In the genomic region with DNA sequence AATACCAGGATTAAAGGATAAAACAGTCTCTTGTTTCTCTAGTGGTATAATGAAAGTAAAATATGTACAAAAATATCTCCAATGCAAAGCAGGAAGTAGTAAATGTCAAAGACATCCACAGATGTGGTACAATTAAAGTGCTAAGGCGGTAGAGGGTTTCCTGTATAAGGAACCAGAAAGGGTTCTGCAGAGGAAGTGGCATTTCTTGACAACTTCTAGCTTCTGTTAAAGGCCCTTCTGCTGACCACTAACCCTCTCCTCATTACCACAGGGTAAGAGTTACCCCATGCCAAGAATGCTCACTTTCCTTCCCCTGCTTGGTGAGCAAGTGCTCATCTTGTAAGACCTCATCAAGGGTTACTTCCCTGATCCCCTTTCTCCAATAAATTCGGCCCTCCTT, we compare ENCODE assay signal across 12 cellular contexts.
DNase-seq lines count a peak whose midpoint lies in the region; ATAC-seq, FAIRE-seq and TF ChIP-seq lines count a peak whose summit lies in the region.
"Had no signal": no experiment of that assay in that cellular context is flagged by ENCODE, and none has a peak within 500 bp of the region (broad histone marks: within the 10 kb centered on the region; RNA-seq: fewer than 3 reads in every experiment).

No MANE protein-coding gene starts in this region.

- H3K27me3 ChIP-seq in right lobe of liver, result no peaks in the 10 kb centered on the region
- H3K27me3 ChIP-seq in HepG2 (ENCODE audit: control insufficient read depth in 1 of 2, insufficient read depth in 2 of 2, low read length in 2 of 2), result no peaks in the 10 kb centered on the region
- no peaks in the 10 kb centered on the region for H3K27me3 ChIP-seq in testis
- H3K27me3 ChIP-seq in brain microvascular endothelial cell (replicated peaks), result no peaks in the 10 kb centered on the region
- H3K27me3 ChIP-seq: esophagus muscularis mucosa, MG63, ovary had no signal

- in situ Hi-C loops in HepG2 (cut with HindIII; ENCODE audit: extremely low pct_ligation_motif_present, low pct_unique_long_range_greater_than_20kb) (no loop called here), brain microvascular endothelial cell (cut with HindIII; ENCODE audit: low pct_ligation_motif_present, low sequenced_read_pairs) (no loop called here)

- DNase-seq in right lobe of liver, result no peak
- no peak for DNase-seq in HepG2 (ENCODE audit: low spot score)
- peak; percentile 95 for DNase-seq in NB4 (ENCODE audit: low read depth)
- peak; percentile 5 for DNase-seq in activated gamma-delta T cell treated with anti-CD3 and anti-CD28 coated beads, Interleukin-2, amount 50 U/mL, for 16 hours (ENCODE audit: low read depth)
- DNase-seq in NCI-H1105 treated with DMSO at 0.1 percent for 48 hours (lab: John Stamatoyannopoulos, UW), result no peak
- DNase-seq in testis, result no peak
- DNase-seq in brain microvascular endothelial cell, result no peak
- DNase-seq in RCC 7860 (ENCODE audit: low spot score), result no peak
- DNase-seq: MG63, ovary had no signal

- no peaks in the 10 kb centered on the region for H4K20me1 ChIP-seq in HepG2 (ENCODE audit: insufficient read depth, low read length)

- no peak overlapping the region for H3K27ac ChIP-seq in right lobe of liver
- H3K27ac ChIP-seq in HepG2 (ENCODE audit: extremely low read length, insufficient read depth, low read length), result no peak overlapping the region
- no peak overlapping the region for H3K27ac ChIP-seq in testis
- no peak overlapping the region for H3K27ac ChIP-seq in brain microvascular endothelial cell
- H3K27ac ChIP-seq: esophagus muscularis mucosa had no signal

- CTCF ChIA-PET in HepG2 (lab: Yijun Ruan, JAX; ENCODE audit: low intra/inter-chr PET ratio, low total read pairs), result no interaction called here

- POLR2A ChIA-PET in HepG2 (lab: Yijun Ruan, JAX), result no interaction called here

- H3K36me3 ChIP-seq in right lobe of liver (no peaks in the 10 kb centered on the region), HepG2 (replicated peaks in 1 of 2; ENCODE audit: control insufficient read depth in 1 of 2, insufficient read depth in 2 of 2, low read length in 2 of 2) (no peaks in the 10 kb centered on the region), testis (ENCODE audit: low read depth, missing control alignments) (no peaks in the 10 kb centered on the region), brain microvascular endothelial cell (replicated peaks) (no peaks in the 10 kb centered on the region)
- H3K36me3 ChIP-seq: esophagus muscularis mucosa, MG63, ovary had no signal

- 15% methylated on average over 2 of the region's 2 CpGs for WGBS in right lobe of liver (ENCODE audit: insufficient coverage, low coverage, low lambda C conversion rate, missing lambda C conversion rate)
- 3% methylated on average over 2 of the region's 2 CpGs for WGBS in HepG2 (ENCODE audit: low lambda C conversion rate)
- 59 to 63% methylated on average over 2 of the region's 2 CpGs for WGBS in testis, 2 donors

- H3K4me3 ChIP-seq in right lobe of liver (no peak overlapping the region), HepG2 (replicated peaks in 1 of 3; ENCODE audit: insufficient read depth in 1 of 3, low read depth in 2 of 3, low read length in 3 of 3) (no peak overlapping the region), NB4 (ENCODE audit: low read depth, low read length) (no peak overlapping the region), testis (no peak overlapping the region), brain microvascular endothelial cell (ENCODE audit: low read depth, low read length) (no peak overlapping the region)
- H3K4me3 ChIP-seq: esophagus muscularis mucosa, MG63, ovary had no signal

- no peak overlapping the region for H3K9ac ChIP-seq in HepG2 (ENCODE audit: insufficient read depth, low read depth, low read length)

- intact Hi-C loops in right lobe of liver (cut with DNase I) (no loop called here), HepG2 (cut with micrococcal nuclease; ENCODE audit: unreplicated experiment) (no loop called here), testis (cut with DNase I; ENCODE audit: low total_unique reads) (no loop called here)

- no peak overlapping the region for H3K4me2 ChIP-seq in HepG2 (ENCODE audit: low read depth, low read length)

- H3K79me2 ChIP-seq in HepG2 (ENCODE audit: insufficient read depth, low read length), result no peaks in the 10 kb centered on the region

- TF ChIP-seq POLR2A in right lobe of liver (IDR thresholded peaks at IDR 0.05), result no peak
- TF ChIP-seq POLR2A in HepG2 (IDR thresholded peaks at IDR 0.05; ENCODE audit: insufficient read depth in 1 of 2, low read depth in 2 of 2, low read length in 2 of 2), result no peak
- TF ChIP-seq POLR2A in NB4 (IDR thresholded peaks at IDR 0.05; ENCODE audit: extremely low read depth, insufficient read length), result no peak
- no peak for TF ChIP-seq POLR2A in testis (IDR thresholded peaks at IDR 0.05)

- TF ChIP-seq CTCF in right lobe of liver (IDR thresholded peaks at IDR 0.05), result no peak
- no peak for TF ChIP-seq CTCF in HepG2 (CRISPR knock-in tag; IDR thresholded peaks at IDR 0.05)
- no peak for TF ChIP-seq CTCF in NB4 (IDR thresholded peaks at IDR 0.05; ENCODE audit: low read depth, low read length)
- no peak for TF ChIP-seq CTCF in testis (IDR thresholded peaks at IDR 0.05)
- TF ChIP-seq CTCF in brain microvascular endothelial cell (IDR thresholded peaks at IDR 0.05; ENCODE audit: low read depth, low read length, missing control alignments), result no peak

- TF ChIP-seq RAD21 in HepG2 (CRISPR knock-in tag; IDR thresholded peaks at IDR 0.05), result no peak

- no TSS peak for BruUV-seq in HepG2 (replicated peaks; lab: Mats Ljungman, UMichigan)

- TF ChIP-seq EP300 in HepG2 (IDR thresholded peaks at IDR 0.05; ENCODE audit: low read depth in 2 of 2, low read length in 2 of 2) (no peak), HepG2 (CRISPR knock-in tag; IDR thresholded peaks at IDR 0.05; ENCODE audit: borderline replicate concordance) (no peak)

- H3K4me1 ChIP-seq in right lobe of liver (no peaks in the 10 kb centered on the region), HepG2 (ENCODE audit: insufficient read depth, low read length) (no peaks in the 10 kb centered on the region), testis (peaks cover 7% of the 10 kb centered on the region)

- no peak overlapping the region for H2AFZ ChIP-seq in HepG2 (ENCODE audit: low read length)

- peak in 3 of 4 donors; percentile 16 to 42 (median 38) for ATAC-seq in right lobe of liver
- ATAC-seq in HepG2, result no peak

- no peak for FAIRE-seq in HepG2 (lab: Jason Lieb, UNC)
- FAIRE-seq in RCC 7860 (lab: Jason Lieb, UNC), result no peak
- FAIRE-seq: islet of Langerhans had no signal

- H3K9me3 ChIP-seq in right lobe of liver, result no peaks in the 10 kb centered on the region
- H3K9me3 ChIP-seq in HepG2 (ENCODE audit: low read length), result peaks cover 87% of the 10 kb centered on the region
- H3K9me3 ChIP-seq in testis, result no peaks in the 10 kb centered on the region
- H3K9me3 ChIP-seq: esophagus muscularis mucosa, MG63, ovary had no signal

TF ChIP-seq in HepG2, 621 proteins besides CTCF, POLR2A, EP300 and RAD21:
- TF ChIP-seq ZNF775 (CRISPR knock-in tag; IDR thresholded peaks at IDR 0.05; ENCODE audit: borderline replicate concordance) (no peak), PAF1 (CRISPR knock-in tag; IDR thresholded peaks at IDR 0.05) (no peak)
- TF ChIP-seq, protein P1, sequence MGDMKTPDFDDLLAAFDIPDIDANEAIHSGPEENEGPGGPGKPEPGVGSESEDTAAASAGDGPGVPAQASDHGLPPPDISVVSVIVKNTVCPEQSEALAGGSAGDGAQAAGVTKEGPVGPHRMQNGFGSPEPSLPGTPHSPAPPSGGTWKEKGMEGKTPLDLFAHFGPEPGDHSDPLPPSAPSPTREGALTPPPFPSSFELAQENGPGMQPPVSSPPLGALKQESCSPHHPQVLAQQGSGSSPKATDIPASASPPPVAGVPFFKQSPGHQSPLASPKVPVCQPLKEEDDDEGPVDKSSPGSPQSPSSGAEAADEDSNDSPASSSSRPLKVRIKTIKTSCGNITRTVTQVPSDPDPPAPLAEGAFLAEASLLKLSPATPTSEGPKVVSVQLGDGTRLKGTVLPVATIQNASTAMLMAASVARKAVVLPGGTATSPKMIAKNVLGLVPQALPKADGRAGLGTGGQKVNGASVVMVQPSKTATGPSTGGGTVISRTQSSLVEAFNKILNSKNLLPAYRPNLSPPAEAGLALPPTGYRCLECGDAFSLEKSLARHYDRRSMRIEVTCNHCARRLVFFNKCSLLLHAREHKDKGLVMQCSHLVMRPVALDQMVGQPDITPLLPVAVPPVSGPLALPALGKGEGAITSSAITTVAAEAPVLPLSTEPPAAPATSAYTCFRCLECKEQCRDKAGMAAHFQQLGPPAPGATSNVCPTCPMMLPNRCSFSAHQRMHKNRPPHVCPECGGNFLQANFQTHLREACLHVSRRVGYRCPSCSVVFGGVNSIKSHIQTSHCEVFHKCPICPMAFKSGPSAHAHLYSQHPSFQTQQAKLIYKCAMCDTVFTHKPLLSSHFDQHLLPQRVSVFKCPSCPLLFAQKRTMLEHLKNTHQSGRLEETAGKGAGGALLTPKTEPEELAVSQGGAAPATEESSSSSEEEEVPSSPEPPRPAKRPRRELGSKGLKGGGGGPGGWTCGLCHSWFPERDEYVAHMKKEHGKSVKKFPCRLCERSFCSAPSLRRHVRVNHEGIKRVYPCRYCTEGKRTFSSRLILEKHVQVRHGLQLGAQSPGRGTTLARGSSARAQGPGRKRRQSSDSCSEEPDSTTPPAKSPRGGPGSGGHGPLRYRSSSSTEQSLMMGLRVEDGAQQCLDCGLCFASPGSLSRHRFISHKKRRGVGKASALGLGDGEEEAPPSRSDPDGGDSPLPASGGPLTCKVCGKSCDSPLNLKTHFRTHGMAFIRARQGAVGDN (CRISPR knock-in tag; IDR thresholded peaks at IDR 0.05), result no peak

Comparison
In these comparisons a context has a peak if more than half of its experiments do, and no peak if none do; other contexts are left out.
1. DNase-seq: peak in NB4 (single experiment) and activated gamma-delta T cell treated with anti-CD3 and anti-CD28 coated beads, Interleukin-2, amount 50 U/mL, for 16 hours (single experiment); none in right lobe of liver (0 of 3), HepG2 (single experiment), NCI-H1105 treated with DMSO at 0.1 percent for 48 hours (single experiment), testis (single experiment), brain microvascular endothelial cell (single experiment) and RCC 7860 (single experiment).